In genomic region chr5:55307383-55308253, GRCh38 we compare ENCODE assay signal across 8 cellular contexts. TPM values are rescaled to one million over a fixed set of nuclear protein-coding genes. Genes with fewer than 3 reads are reported as not detected.
DNase-seq lines count a peak whose midpoint lies in the region; ATAC-seq and TF ChIP-seq lines count a peak whose summit lies in the region.

TSS of gene DHX29 (minus strand) at chr5:55307694. CDS start at chr5:55307573, 121 bp downstream.
TSS of gene MTREX (plus strand) at chr5:55307989. CDS start at chr5:55308014, 25 bp downstream.

- H3K36me3 ChIP-seq in esophagus muscularis mucosa (no peaks in the 10 kb centered on the region), muscle layer of colon (ENCODE audit: insufficient read depth, low read length) (no peaks in the 10 kb centered on the region)

- DNase-seq in DMS79 (lab: John Stamatoyannopoulos, UW) = peak; percentile 76
- DNase-seq in KG1 (lab: John Stamatoyannopoulos, UW) = peak; percentile 98
- peak; percentile 91 for DNase-seq in activated T-cell treated with anti-CD3 and anti-CD28 coated beads, Interleukin-2, amount 50 U/mL, for 24 hours
- DNase-seq in esophagus muscularis mucosa (ENCODE audit: extremely low spot score) = peak; percentile 96
- peak; percentile 71 for DNase-seq in stimulated activated CD8-positive, alpha-beta memory T cell treated with anti-CD3 and anti-CD28 coated beads, Interleukin-7, amount 100 ng/mL, for 24 hours (ENCODE audit: low read depth)

- no peaks in the 10 kb centered on the region for H3K27me3 Mint-ChIP-seq in activated T-cell treated with anti-CD3 and anti-CD28 coated beads, Interleukin-2, amount 50 U/mL, for 24 hours

- 1% methylated on average over 45 of the region's 62 CpGs for WGBS in esophagus muscularis mucosa

- no peak for TF ChIP-seq EP300 in esophagus muscularis mucosa (IDR thresholded peaks at IDR 0.05)

- peak within 1 kb of the TSS; percentile 77 for H3K9ac ChIP-seq in muscle layer of colon (ENCODE audit: low read length)

- intact Hi-C loops in esophagus muscularis mucosa (cut with DNase I) = no loop called here

- peaks cover 31% of the 10 kb centered on the region for H3K36me3 Mint-ChIP-seq in activated T-cell treated with anti-CD3 and anti-CD28 coated beads, Interleukin-2, amount 50 U/mL, for 24 hours (ENCODE audit: low read depth)

- peak; percentile 88 for ATAC-seq in GM21737 (IDR thresholded peaks at IDR 0.05; ENCODE audit: unreplicated experiment)

- H3K4me1 Mint-ChIP-seq in activated T-cell treated with anti-CD3 and anti-CD28 coated beads, Interleukin-2, amount 50 U/mL, for 24 hours (ENCODE audit: low read depth) = peaks cover 36% of the 10 kb centered on the region

- H3K27ac Mint-ChIP-seq in activated T-cell treated with anti-CD3 and anti-CD28 coated beads, Interleukin-2, amount 50 U/mL, for 24 hours = no peak within 1 kb of the TSS

- H3K4me3 ChIP-seq in esophagus muscularis mucosa = peak within 1 kb of the TSS; percentile 65 to 86 (median 80)
- H3K4me3 ChIP-seq in muscle layer of colon (ENCODE audit: low read depth in 1 of 2, low read length in 2 of 2) = peak within 1 kb of the TSS; percentile 82 to 95

- H3K9me3 ChIP-seq in esophagus muscularis mucosa (no peaks in the 10 kb centered on the region), muscle layer of colon (ENCODE audit: low read length) (no peaks in the 10 kb centered on the region)

- peak within 1 kb of the TSS; percentile 90 to 95 (median 92) for H3K27ac ChIP-seq in esophagus muscularis mucosa (replicated peaks in 1 of 4)
- H3K27ac ChIP-seq in muscle layer of colon (ENCODE audit: low read depth, low read length) = peak within 1 kb of the TSS; percentile 93

- TF ChIP-seq POLR2A in esophagus muscularis mucosa (IDR thresholded peaks at IDR 0.05; ENCODE audit: low read depth) = peak; percentile 13

- H3K4me3 Mint-ChIP-seq in activated T-cell treated with anti-CD3 and anti-CD28 coated beads, Interleukin-2, amount 50 U/mL, for 24 hours = no peak within 1 kb of the TSS

- H3K27me3 ChIP-seq in esophagus muscularis mucosa (no peaks in the 10 kb centered on the region), muscle layer of colon (ENCODE audit: control insufficient read depth in 1 of 2, insufficient read depth in 2 of 2, low read length in 2 of 2) (no peaks in the 10 kb centered on the region)

- TF ChIP-seq CTCF in esophagus muscularis mucosa (IDR thresholded peaks at IDR 0.05) = no peak

- peaks cover 3% of the 10 kb centered on the region for H3K9me3 Mint-ChIP-seq in activated T-cell treated with anti-CD3 and anti-CD28 coated beads, Interleukin-2, amount 50 U/mL, for 24 hours

- H3K4me1 ChIP-seq in esophagus muscularis mucosa (peaks cover 48 to 80% (median 73%) of the 10 kb centered on the region in 4 donors), muscle layer of colon (ENCODE audit: insufficient read depth, low read length) (peaks cover 44% of the 10 kb centered on the region)

TF ChIP-seq in PFSK-1, 5 proteins besides CTCF, POLR2A, EP300 and RAD21:
- TF ChIP-seq POLR2AphosphoS5 (IDR thresholded peaks at IDR 0.05; ENCODE audit: low read depth, low read length) (peak; percentile 80; the same call in 1 of the 2 replicates), SIN3A (IDR thresholded peaks at IDR 0.05; ENCODE audit: borderline replicate concordance, insufficient read depth, low read length) (no peak), FOXP2 (optimal IDR thresholded peaks at IDR 0.05; ENCODE audit: borderline replicate concordance, extremely low read depth, extremely low read length, insufficient read depth) (peak; percentile 32), REST (IDR thresholded peaks at IDR 0.05; ENCODE audit: insufficient read depth in 1 of 2, low read depth in 2 of 2, low read length in 2 of 2) (peak in 1 of 2 experiments; percentile 60; a peak in 2 of 4 replicates), TAF1 (IDR thresholded peaks at IDR 0.05; ENCODE audit: borderline replicate concordance, insufficient read depth, low read length) (peak; percentile 96)
TF ChIP-seq in PFSK-1: peak in this region for 4.

RNA-seq across cellular contexts. Expression of gene DHX29, which starts in this region (rescaled TPM):
- polyA plus RNA-seq in PFSK-1 (2012; ENCODE audit: insufficient read length, low read depth) = 7.6 TPM
- 10 to 100 TPM; 26.1 to 34.9 (median 30.2) TPM for total RNA-seq in esophagus muscularis mucosa

RNA-seq across cellular contexts. Expression of gene MTREX, which starts in this region (rescaled TPM):
- polyA plus RNA-seq in PFSK-1 (2012; ENCODE audit: insufficient read length, low read depth) = 35.0 TPM
- total RNA-seq in esophagus muscularis mucosa = 10 to 100 TPM; 53.7 to 64.0 (median 62.3) TPM

Comparison
In these comparisons a context has a peak if more than half of its experiments do, and no peak if none do; other contexts are left out.
1. Peak in every context shown above with its lines: DNase-seq, ATAC-seq, H3K4me3 ChIP-seq and H3K27ac ChIP-seq.